In the genomic region with DNA sequence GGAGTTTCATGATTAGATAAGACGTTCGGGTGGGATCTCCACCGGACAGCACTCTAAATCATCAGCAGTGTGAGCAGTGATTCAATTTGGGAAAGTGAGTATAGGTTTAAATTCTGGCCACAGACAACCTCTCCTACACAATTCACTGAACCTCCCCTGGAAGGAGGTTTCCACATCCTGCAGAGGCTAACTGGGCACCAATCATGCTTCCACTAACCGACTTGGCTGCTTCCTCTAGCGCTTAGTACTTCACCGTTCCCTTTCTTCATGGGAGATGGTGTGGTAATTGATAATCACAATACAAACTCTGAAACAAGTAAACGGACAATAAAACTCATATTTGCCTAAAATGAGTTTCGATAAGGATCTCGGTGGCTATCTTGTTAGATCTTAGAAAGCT, we compare ENCODE assay signal across 1 cellular context.
A peak's percentile ranks its signal among the peaks of the same experiment; 100 is the strongest.
TF ChIP-seq lines count a peak whose summit lies in the region.

No MANE protein-coding gene starts in this region.

TF ChIP-seq in K562, 482 proteins besides CTCF, POLR2A, EP300 and RAD21:
- TF ChIP-seq MCM5 (IDR thresholded peaks at IDR 0.05; ENCODE audit: low read depth) (no peak), CTBP1 (IDR thresholded peaks at IDR 0.05; ENCODE audit: borderline replicate concordance) (0 out of 2 replicates have a peak, but pooled peaks have one; percentile 1), ZNF24 (IDR thresholded peaks at IDR 0.05) (no peak), ARID2 (IDR thresholded peaks at IDR 0.05) (no peak), RUNX1 (IDR thresholded peaks at IDR 0.05; ENCODE audit: low read depth) (no peak), ZKSCAN8 (CRISPR knock-in tag; IDR thresholded peaks at IDR 0.05) (0 out of 2 replicates have a peak, but pooled peaks have one; percentile 8), ZNF354B (CRISPR knock-in tag; IDR thresholded peaks at IDR 0.05) (no peak), LEF1 (IDR thresholded peaks at IDR 0.05) (no peak), KLF16 (IDR thresholded peaks at IDR 0.05) (no peak), ZNF699 (CRISPR knock-in tag; IDR thresholded peaks at IDR 0.05; ENCODE audit: insufficient replicate concordance) (no peak), CHCHD3 (CRISPR knock-in tag; IDR thresholded peaks at IDR 0.05) (no peak), NFRKB (IDR thresholded peaks at IDR 0.05; ENCODE audit: low read depth) (peak; percentile 26; the same call in 1 of the 2 replicates), ZNF3 (CRISPR knock-in tag; IDR thresholded peaks at IDR 0.05) (no peak), SMARCC2 (IDR thresholded peaks at IDR 0.05; ENCODE audit: low read depth) (no peak), SMAD1 (IDR thresholded peaks at IDR 0.05; ENCODE audit: low read depth, low read length, partially characterized antibody) (no peak), ZNF780A (CRISPR knock-in tag; IDR thresholded peaks at IDR 0.05) (no peak), ZNF143 (CRISPR knock-in tag; IDR thresholded peaks at IDR 0.05) (no peak), CCAR2 (IDR thresholded peaks at IDR 0.05; ENCODE audit: low read depth, low read length) (no peak), NFYB (IDR thresholded peaks at IDR 0.05; ENCODE audit: extremely low read depth, insufficient read length) (no peak), CC2D1A (IDR thresholded peaks at IDR 0.05) (no peak), U2AF1 (optimal IDR thresholded peaks at IDR 0.05; ENCODE audit: low read depth, low read length) (no peak), ZNF224 (CRISPR knock-in tag; IDR thresholded peaks at IDR 0.05) (no peak), MAZ (CRISPR knock-in tag; conservative IDR thresholded peaks at IDR 0.05 in 1 of 2, IDR thresholded peaks at IDR 0.05 in 1 of 2) (no peak), MEIS2 (IDR thresholded peaks at IDR 0.05; ENCODE audit: partially characterized antibody) (peak; percentile 44), RBM14 (IDR thresholded peaks at IDR 0.05; ENCODE audit: borderline replicate concordance, insufficient read depth, low read depth, low read length) (no peak), RNF2 (IDR thresholded peaks at IDR 0.05) (no peak), GATA2 (CRISPR knock-in tag; IDR thresholded peaks at IDR 0.05) (no peak), TOE1 (IDR thresholded peaks at IDR 0.05; ENCODE audit: borderline replicate concordance) (no peak), TOE1 (CRISPR knock-in tag; IDR thresholded peaks at IDR 0.05; ENCODE audit: borderline replicate concordance, low read depth) (no peak), KHSRP (IDR thresholded peaks at IDR 0.05) (no peak)
- TF ChIP-seq, protein P1, sequence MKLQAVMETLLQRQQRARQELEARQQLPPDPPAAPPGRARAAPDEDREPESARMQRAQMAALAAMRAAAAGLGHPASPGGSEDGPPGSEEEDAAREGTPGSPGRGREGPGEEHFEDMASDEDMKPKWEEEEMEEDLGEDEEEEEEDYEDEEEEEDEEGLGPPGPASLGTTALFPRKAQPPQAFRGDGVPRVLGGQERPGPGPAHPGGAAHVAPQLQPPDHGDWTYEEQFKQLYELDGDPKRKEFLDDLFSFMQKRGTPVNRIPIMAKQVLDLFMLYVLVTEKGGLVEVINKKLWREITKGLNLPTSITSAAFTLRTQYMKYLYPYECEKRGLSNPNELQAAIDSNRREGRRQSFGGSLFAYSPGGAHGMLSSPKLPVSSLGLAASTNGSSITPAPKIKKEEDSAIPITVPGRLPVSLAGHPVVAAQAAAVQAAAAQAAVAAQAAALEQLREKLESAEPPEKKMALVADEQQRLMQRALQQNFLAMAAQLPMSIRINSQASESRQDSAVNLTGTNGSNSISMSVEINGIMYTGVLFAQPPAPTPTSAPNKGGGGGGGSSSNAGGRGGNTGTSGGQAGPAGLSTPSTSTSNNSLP (IDR thresholded peaks at IDR 0.05; ENCODE audit: borderline replicate concordance, low read depth, low read length), result no peak
- TF ChIP-seq, protein P2, sequence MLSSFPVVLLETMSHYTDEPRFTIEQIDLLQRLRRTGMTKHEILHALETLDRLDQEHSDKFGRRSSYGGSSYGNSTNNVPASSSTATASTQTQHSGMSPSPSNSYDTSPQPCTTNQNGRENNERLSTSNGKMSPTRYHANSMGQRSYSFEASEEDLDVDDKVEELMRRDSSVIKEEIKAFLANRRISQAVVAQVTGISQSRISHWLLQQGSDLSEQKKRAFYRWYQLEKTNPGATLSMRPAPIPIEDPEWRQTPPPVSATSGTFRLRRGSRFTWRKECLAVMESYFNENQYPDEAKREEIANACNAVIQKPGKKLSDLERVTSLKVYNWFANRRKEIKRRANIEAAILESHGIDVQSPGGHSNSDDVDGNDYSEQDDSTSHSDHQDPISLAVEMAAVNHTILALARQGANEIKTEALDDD (IDR thresholded peaks at IDR 0.05), result no peak
- TF ChIP-seq, protein P3, sequence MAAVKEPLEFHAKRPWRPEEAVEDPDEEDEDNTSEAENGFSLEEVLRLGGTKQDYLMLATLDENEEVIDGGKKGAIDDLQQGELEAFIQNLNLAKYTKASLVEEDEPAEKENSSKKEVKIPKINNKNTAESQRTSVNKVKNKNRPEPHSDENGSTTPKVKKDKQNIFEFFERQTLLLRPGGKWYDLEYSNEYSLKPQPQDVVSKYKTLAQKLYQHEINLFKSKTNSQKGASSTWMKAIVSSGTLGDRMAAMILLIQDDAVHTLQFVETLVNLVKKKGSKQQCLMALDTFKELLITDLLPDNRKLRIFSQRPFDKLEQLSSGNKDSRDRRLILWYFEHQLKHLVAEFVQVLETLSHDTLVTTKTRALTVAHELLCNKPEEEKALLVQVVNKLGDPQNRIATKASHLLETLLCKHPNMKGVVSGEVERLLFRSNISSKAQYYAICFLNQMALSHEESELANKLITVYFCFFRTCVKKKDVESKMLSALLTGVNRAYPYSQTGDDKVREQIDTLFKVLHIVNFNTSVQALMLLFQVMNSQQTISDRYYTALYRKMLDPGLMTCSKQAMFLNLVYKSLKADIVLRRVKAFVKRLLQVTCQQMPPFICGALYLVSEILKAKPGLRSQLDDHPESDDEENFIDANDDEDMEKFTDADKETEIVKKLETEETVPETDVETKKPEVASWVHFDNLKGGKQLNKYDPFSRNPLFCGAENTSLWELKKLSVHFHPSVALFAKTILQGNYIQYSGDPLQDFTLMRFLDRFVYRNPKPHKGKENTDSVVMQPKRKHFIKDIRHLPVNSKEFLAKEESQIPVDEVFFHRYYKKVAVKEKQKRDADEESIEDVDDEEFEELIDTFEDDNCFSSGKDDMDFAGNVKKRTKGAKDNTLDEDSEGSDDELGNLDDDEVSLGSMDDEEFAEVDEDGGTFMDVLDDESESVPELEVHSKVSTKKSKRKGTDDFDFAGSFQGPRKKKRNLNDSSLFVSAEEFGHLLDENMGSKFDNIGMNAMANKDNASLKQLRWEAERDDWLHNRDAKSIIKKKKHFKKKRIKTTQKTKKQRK (IDR thresholded peaks at IDR 0.05; ENCODE audit: borderline replicate concordance, low read depth, low read length), result no peak
